ENCODE assay signal across 15 cellular contexts in genomic region chr4:186699881-186700397, GRCh38. TPM values are rescaled to one million over a fixed set of nuclear protein-coding genes. Genes with fewer than 3 reads are reported as not detected.
DNase-seq lines count a peak whose midpoint lies in the region; ATAC-seq and TF ChIP-seq lines count a peak whose summit lies in the region.
"Had no signal": no experiment of that assay in that cellular context is flagged by ENCODE, and none has a peak within 500 bp of the region (broad histone marks: within the 10 kb centered on the region; RNA-seq: fewer than 3 reads in every experiment).

No MANE protein-coding gene starts in this region.

- no peak overlapping the region for H3K27ac Mint-ChIP-seq in activated CD8-positive, alpha-beta T cell treated with anti-CD3 and anti-CD28 coated beads for 36 hours
- no peak overlapping the region for H3K27ac Mint-ChIP-seq in glutamatergic neuron (ENCODE audit: unreplicated experiment)
- H3K27ac Mint-ChIP-seq: activated T-helper 17 cell treated with anti-CD3 and anti-CD28 coated beads, Interleukin-2, amount 50 U/mL, for 72 hours; naive thymus-derived CD4-positive, alpha-beta T cell had no signal

- H3K4me3 ChIP-seq in ascending aorta, result no peak overlapping the region
- no peak overlapping the region for H3K4me3 ChIP-seq in hepatocyte
- H3K4me3 ChIP-seq in gastrocnemius medialis, result no peak overlapping the region

- TF ChIP-seq POLR2A in gastrocnemius medialis (IDR thresholded peaks at IDR 0.05), result no peak

- H3K27me3 ChIP-seq in ascending aorta (no peaks in the 10 kb centered on the region), hepatocyte (no peaks in the 10 kb centered on the region), gastrocnemius medialis (no peaks in the 10 kb centered on the region)

- H3K9me3 ChIP-seq in ascending aorta, result no peaks in the 10 kb centered on the region
- H3K9me3 ChIP-seq in hepatocyte (ENCODE audit: low read depth), result no peaks in the 10 kb centered on the region
- H3K9me3 ChIP-seq in gastrocnemius medialis, result no peaks in the 10 kb centered on the region

- H4K20me1 ChIP-seq in hepatocyte (ENCODE audit: insufficient read depth, poor library complexity, severe bottlenecking), result peaks cover 50% of the 10 kb centered on the region

- H3K4me1 ChIP-seq in ascending aorta (peaks cover 24 to 47% of the 10 kb centered on the region in 2 donors), hepatocyte (ENCODE audit: insufficient read depth) (peaks cover 21% of the 10 kb centered on the region), gastrocnemius medialis (peaks cover 6 to 10% of the 10 kb centered on the region in 2 donors)

- intact Hi-C loops in ascending aorta (cut with DNase I), result no loop called here
- intact Hi-C loops in gastrocnemius medialis (cut with DNase I; ENCODE audit: low total_unique reads), result no loop called here
- intact Hi-C loops in activated CD8-positive, alpha-beta T cell treated with anti-CD3 and anti-CD28 coated beads for 36 hours (cut with micrococcal nuclease), result no loop called here

- WGBS in hepatocyte (ENCODE audit: low lambda C conversion rate, missing lambda C conversion rate), result 94% methylated on average over 11 of the region's 11 CpGs

- H3K4me2 ChIP-seq in hepatocyte, result peak overlapping the region; percentile 36

- no peak overlapping the region for H3K4me3 Mint-ChIP-seq in activated CD8-positive, alpha-beta T cell treated with anti-CD3 and anti-CD28 coated beads for 36 hours
- no peak overlapping the region for H3K4me3 Mint-ChIP-seq in glutamatergic neuron (ENCODE audit: unreplicated experiment)
- H3K4me3 Mint-ChIP-seq: activated T-helper 17 cell treated with anti-CD3 and anti-CD28 coated beads, Interleukin-2, amount 50 U/mL, for 72 hours; naive thymus-derived CD4-positive, alpha-beta T cell had no signal

- H2AFZ ChIP-seq in hepatocyte, result no peak overlapping the region

- CTCF ChIA-PET in activated CD8-positive, alpha-beta T cell treated with anti-CD3 and anti-CD28 coated beads for 36 hours (lab: Charles Lee), result no interaction called here

- TF ChIP-seq CTCF in C4-2B (conservative IDR thresholded peaks at IDR 0.05), result no peak
- TF ChIP-seq CTCF in ascending aorta (IDR thresholded peaks at IDR 0.05), result no peak
- no peak for TF ChIP-seq CTCF in hepatocyte (IDR thresholded peaks at IDR 0.05; ENCODE audit: poor library complexity)
- TF ChIP-seq CTCF in gastrocnemius medialis (IDR thresholded peaks at IDR 0.05 in 4 of 5, conservative IDR thresholded peaks at IDR 0.05 in 1 of 5), result no peak
- TF ChIP-seq CTCF in activated CD8-positive, alpha-beta T cell treated with anti-CD3 and anti-CD28 coated beads for 36 hours (IDR thresholded peaks at IDR 0.05), result no peak
- TF ChIP-seq CTCF in glutamatergic neuron (IDR thresholded peaks at IDR 0.05; ENCODE audit: partially characterized antibody, unreplicated experiment), result no peak

- peaks cover 97% of the 10 kb centered on the region for H3K79me2 ChIP-seq in hepatocyte

- H3K27me3 Mint-ChIP-seq in activated CD8-positive, alpha-beta T cell treated with anti-CD3 and anti-CD28 coated beads for 36 hours, result no peaks in the 10 kb centered on the region
- H3K27me3 Mint-ChIP-seq in glutamatergic neuron (ENCODE audit: unreplicated experiment), result no peaks in the 10 kb centered on the region
- H3K27me3 Mint-ChIP-seq: activated T-helper 17 cell treated with anti-CD3 and anti-CD28 coated beads, Interleukin-2, amount 50 U/mL, for 72 hours had no signal

- peak; percentile 38 to 47 for ATAC-seq in gastrocnemius medialis
- ATAC-seq in activated CD8-positive, alpha-beta T cell treated with anti-CD3 and anti-CD28 coated beads for 36 hours, result no peak
- ATAC-seq: activated T-helper 17 cell treated with anti-CD3 and anti-CD28 coated beads, Interleukin-2, amount 50 U/mL, for 72 hours; naive thymus-derived CD4-positive, alpha-beta T cell had no signal

- H3K27ac ChIP-seq in C4-2B (peak overlapping the region; percentile 35), ascending aorta (peak overlapping the region; percentile 63 to 79), hepatocyte (peak overlapping the region; percentile 55), gastrocnemius medialis (peak overlapping the region in 2 of 4 donors; percentile 56 to 58)

- in situ Hi-C loops in gastrocnemius medialis (cut with MboI; ENCODE audit: low sequenced_read_pairs in 4 of 4), result no loop called here

- no peaks in the 10 kb centered on the region for H3K9me2 ChIP-seq in hepatocyte (replicated peaks; ENCODE audit: insufficient read depth)

- peaks cover 3% of the 10 kb centered on the region for H3K9me3 Mint-ChIP-seq in activated CD8-positive, alpha-beta T cell treated with anti-CD3 and anti-CD28 coated beads for 36 hours
- H3K9me3 Mint-ChIP-seq in glutamatergic neuron (ENCODE audit: unreplicated experiment), result no peaks in the 10 kb centered on the region

- DNase-seq in ascending aorta (ENCODE audit: low spot score in 2 of 2) (peak; percentile 39 to 86), hepatocyte (ENCODE audit: low spot score) (no peak), gastrocnemius medialis (peak in 1 of 2 donors; percentile 19), LoVo (ENCODE audit: low spot score) (no peak), HCEC 1CT (no peak), glutamatergic neuron (no peak)
- DNase-seq in activated CD8-positive, alpha-beta T cell treated with anti-CD3 and anti-CD28 coated beads for 36 hours, result no peak
- DNase-seq: activated CD8-positive, alpha-beta memory T cell treated with anti-CD3 and anti-CD28 coated beads for 24 hours; left colon; naive thymus-derived CD4-positive, alpha-beta T cell; NCI-H1092 treated with DMSO at 0.1 percent for 48 hours; stimulated activated CD4-positive, alpha-beta T cell treated with anti-CD3 and anti-CD28 coated beads, Interleukin-4, amount 100 ng/mL, for 4 hours; SW 1271 had no signal

- no peaks in the 10 kb centered on the region for H3K4me1 Mint-ChIP-seq in activated CD8-positive, alpha-beta T cell treated with anti-CD3 and anti-CD28 coated beads for 36 hours (ENCODE audit: low read depth)
- peaks cover 5% of the 10 kb centered on the region for H3K4me1 Mint-ChIP-seq in glutamatergic neuron (ENCODE audit: low read depth, unreplicated experiment)
- H3K4me1 Mint-ChIP-seq: activated T-helper 17 cell treated with anti-CD3 and anti-CD28 coated beads, Interleukin-2, amount 50 U/mL, for 72 hours had no signal

- POLR2A ChIA-PET in activated CD8-positive, alpha-beta T cell treated with anti-CD3 and anti-CD28 coated beads for 36 hours (lab: Charles Lee), result no interaction called here

- H3K36me3 ChIP-seq in ascending aorta (no peaks in the 10 kb centered on the region), hepatocyte (replicated peaks; ENCODE audit: insufficient read depth, low read depth) (no peaks in the 10 kb centered on the region), gastrocnemius medialis (no peaks in the 10 kb centered on the region)

- H3K36me3 Mint-ChIP-seq in activated CD8-positive, alpha-beta T cell treated with anti-CD3 and anti-CD28 coated beads for 36 hours (ENCODE audit: low read depth), result no peaks in the 10 kb centered on the region
- H3K36me3 Mint-ChIP-seq in glutamatergic neuron (ENCODE audit: unreplicated experiment), result no peaks in the 10 kb centered on the region
- H3K36me3 Mint-ChIP-seq: naive thymus-derived CD4-positive, alpha-beta T cell had no signal

RNA-seq across cellular contexts. Expression of gene FAT1, which starts 23.7 kb away (rescaled TPM):
- total RNA-seq in ascending aorta (52.9 TPM), hepatocyte (156 and 168 TPM in 2 replicates), gastrocnemius medialis (1 to 10 TPM; 2.3 to 9.7 (median 4.8) TPM), glutamatergic neuron (ENCODE audit: unreplicated experiment) (34.3 TPM)
- 33.9 and 35.3 TPM in 2 replicates for polyA plus RNA-seq in hepatocyte
- total RNA-seq in activated CD8-positive, alpha-beta T cell treated with anti-CD3 and anti-CD28 coated beads for 36 hours, result not detected
- total RNA-seq: activated T-helper 17 cell treated with anti-CD3 and anti-CD28 coated beads, Interleukin-2, amount 50 U/mL, for 72 hours had no signal
- polyA plus RNA-seq: naive thymus-derived CD4-positive, alpha-beta T cell had no signal

Comparison
In these comparisons a context has a peak if more than half of its experiments do, and no peak if none do; other contexts are left out.
1. DNase-seq: peak in ascending aorta (2 of 2); none in hepatocyte (single experiment), LoVo (single experiment), HCEC 1CT (single experiment), activated CD8-positive, alpha-beta T cell treated with anti-CD3 and anti-CD28 coated beads for 36 hours (single experiment) and glutamatergic neuron (single experiment).